8 cellular contexts compared by ENCODE assay signal in genomic region chr3:184335661-184336483, GRCh38. TPM values are rescaled to one million over a fixed set of nuclear protein-coding genes. Genes with fewer than 3 reads are reported as not detected.
DNase-seq lines count a peak whose midpoint lies in the region; ATAC-seq and TF ChIP-seq lines count a peak whose summit lies in the region.

No MANE protein-coding gene starts in this region.

- no peaks in the 10 kb centered on the region for H3K9me3 ChIP-seq in OCI-LY3 (ENCODE audit: insufficient read depth, low read length)
- no peaks in the 10 kb centered on the region for H3K9me3 ChIP-seq in esophagus (ENCODE audit: control insufficient read depth in 2 of 2, insufficient read depth in 1 of 2, low read depth in 1 of 2, low read length in 1 of 2)
- no peaks in the 10 kb centered on the region for H3K9me3 ChIP-seq in muscle layer of colon (ENCODE audit: low read length)

- peak overlapping the region; percentile 79 for H3K4me3 Mint-ChIP-seq in activated T-cell treated with anti-CD3 and anti-CD28 coated beads, Interleukin-2, amount 50 U/mL, for 24 hours

- no peak overlapping the region for H2AFZ ChIP-seq in OCI-LY3 (ENCODE audit: low read depth, low read length)

- peaks cover 40% of the 10 kb centered on the region for H4K20me1 ChIP-seq in OCI-LY3 (ENCODE audit: insufficient read depth, low read length)

- peaks cover 67% of the 10 kb centered on the region for H3K4me1 Mint-ChIP-seq in activated T-cell treated with anti-CD3 and anti-CD28 coated beads, Interleukin-2, amount 50 U/mL, for 24 hours (ENCODE audit: low read depth)

- H3K27me3 Mint-ChIP-seq in activated T-cell treated with anti-CD3 and anti-CD28 coated beads, Interleukin-2, amount 50 U/mL, for 24 hours = no peaks in the 10 kb centered on the region

- CTCF ChIA-PET in BJ (lab: Yijun Ruan, JAX) = interaction anchor here (1.4 to 1.5 kb wide), 2 partner anchors 8 to 36 kb away, joined by 4 to 8 read pairs; no protein-coding TSS in a partner anchor

- H3K9me3 Mint-ChIP-seq in activated T-cell treated with anti-CD3 and anti-CD28 coated beads, Interleukin-2, amount 50 U/mL, for 24 hours = no peaks in the 10 kb centered on the region

- H3K36me3 ChIP-seq in BJ (ENCODE audit: control insufficient read depth, insufficient read depth, low read length) (peaks cover 27% of the 10 kb centered on the region), OCI-LY3 (replicated peaks; ENCODE audit: low read depth, low read length) (peaks cover 54% of the 10 kb centered on the region), esophagus (ENCODE audit: control insufficient read depth in 2 of 2, insufficient read depth in 2 of 2, low read length in 1 of 2) (peaks cover 19 to 34% of the 10 kb centered on the region in 2 donors), muscle layer of colon (ENCODE audit: insufficient read depth, low read length) (peaks cover 44% of the 10 kb centered on the region)

- peak overlapping the region; percentile 94 for H3K27ac Mint-ChIP-seq in activated T-cell treated with anti-CD3 and anti-CD28 coated beads, Interleukin-2, amount 50 U/mL, for 24 hours

- H3K4me2 ChIP-seq in OCI-LY3 (ENCODE audit: low read length) = peak overlapping the region; percentile 55

- 1% methylated on average over 56 to 76 of the region's 76 CpGs for WGBS in esophagus, 2 donors

- peaks cover 4% of the 10 kb centered on the region; the same call in 1 of the 2 replicates for H3K4me1 ChIP-seq in OCI-LY3 (ENCODE audit: low read length)
- peaks cover 2 to 18% of the 10 kb centered on the region in 2 donors for H3K4me1 ChIP-seq in esophagus (ENCODE audit: control insufficient read depth in 2 of 2, insufficient read depth in 2 of 2, low read length in 1 of 2)
- H3K4me1 ChIP-seq in muscle layer of colon (ENCODE audit: insufficient read depth, low read length) = peaks cover 34% of the 10 kb centered on the region

- H3K27ac ChIP-seq in HL-60 (replicated peaks) = peak overlapping the region; percentile 0
- H3K27ac ChIP-seq in OCI-LY3 (ENCODE audit: low read length) = peak overlapping the region; percentile 20; the same call in 1 of the 2 replicates
- peak overlapping the region; percentile 98 to 99 for H3K27ac ChIP-seq in esophagus (ENCODE audit: low read depth in 2 of 2, low read length in 1 of 2)
- H3K27ac ChIP-seq in muscle layer of colon (ENCODE audit: low read depth, low read length) = peak overlapping the region; percentile 86

- H3K27me3 ChIP-seq in BJ (ENCODE audit: control insufficient read depth, insufficient read depth, low read length) (no peaks in the 10 kb centered on the region), HL-60 (ENCODE audit: insufficient read depth, poor library complexity, severe bottlenecking) (no peaks in the 10 kb centered on the region), OCI-LY3 (ENCODE audit: low read depth, low read length) (no peaks in the 10 kb centered on the region), esophagus (ENCODE audit: control insufficient read depth in 1 of 2, insufficient read depth in 2 of 2, low read length in 2 of 2) (no peaks in the 10 kb centered on the region), muscle layer of colon (ENCODE audit: control insufficient read depth in 1 of 2, insufficient read depth in 2 of 2, low read length in 2 of 2) (no peaks in the 10 kb centered on the region)

- H3K9ac ChIP-seq in OCI-LY3 (ENCODE audit: low read length) = peak overlapping the region; percentile 47
- peak overlapping the region; percentile 98 for H3K9ac ChIP-seq in muscle layer of colon (ENCODE audit: low read length)

- no peak for TF ChIP-seq CTCF in BJ (IDR thresholded peaks at IDR 0.05; ENCODE audit: insufficient read depth, low read depth, low read length)
- TF ChIP-seq CTCF in HL-60 (IDR thresholded peaks at IDR 0.05; ENCODE audit: insufficient read depth, low read length) = no peak
- no peak for TF ChIP-seq CTCF in OCI-LY3 (IDR thresholded peaks at IDR 0.05; ENCODE audit: low read depth, low read length)

- peak overlapping the region; percentile 71 for H3K4me3 ChIP-seq in BJ (ENCODE audit: low read depth, low read length)
- peak overlapping the region; percentile 47 for H3K4me3 ChIP-seq in HL-60 (replicated peaks; ENCODE audit: insufficient read depth, low read length)
- peak overlapping the region; percentile 80 for H3K4me3 ChIP-seq in OCI-LY3 (ENCODE audit: low read length)
- peak overlapping the region; percentile 72 to 76 for H3K4me3 ChIP-seq in esophagus (ENCODE audit: low read depth in 1 of 2, low read length in 2 of 2)
- H3K4me3 ChIP-seq in muscle layer of colon (ENCODE audit: low read depth in 1 of 2, low read length in 2 of 2) = peak overlapping the region; percentile 82 to 87

- peaks cover 51% of the 10 kb centered on the region for H3K36me3 Mint-ChIP-seq in activated T-cell treated with anti-CD3 and anti-CD28 coated beads, Interleukin-2, amount 50 U/mL, for 24 hours (ENCODE audit: low read depth)

- peak; percentile 85 for ATAC-seq in GM19351 (IDR thresholded peaks at IDR 0.05; ENCODE audit: unreplicated experiment)

- DNase-seq in BJ (ENCODE audit: low read depth) = no peak
- peak in 1 of 2 experiments; percentile 70 for DNase-seq in HL-60 (ENCODE audit: low read depth in 1 of 2, low spot score in 1 of 2)
- peak; percentile 96 for DNase-seq in activated T-cell treated with anti-CD3 and anti-CD28 coated beads, Interleukin-2, amount 50 U/mL, for 24 hours
- DNase-seq in stimulated activated CD8-positive, alpha-beta memory T cell treated with anti-CD3 and anti-CD28 coated beads, Interleukin-7, amount 100 ng/mL, for 1 hour (ENCODE audit: low read depth in 2 of 2) = peak; percentile 71 to 85

- POLR2A ChIA-PET in BJ (lab: Charles Lee) = no interaction called here

- no peaks in the 10 kb centered on the region for H3K79me2 ChIP-seq in OCI-LY3 (ENCODE audit: low read length)

RNA-seq across cellular contexts. Expression of gene FAM131A, which starts 1.5 kb away (rescaled TPM):
- polyA plus RNA-seq in BJ (2011; rRNA removed) (5.4 and 9.3 TPM in 2 replicates), esophagus (1 to 10 TPM; 7.7 to 9.5 TPM)
- polyA minus RNA-seq in BJ (2011; rRNA and poly(A)+ RNA removed) = 7.7 and 8.1 TPM in 2 replicates

RNA-seq across cellular contexts. Expression of gene EIF4G1, which starts 21.5 kb away (rescaled TPM):
- polyA plus RNA-seq in BJ (2011; rRNA removed) (222 and 370 TPM in 2 replicates), esophagus (100 to 1,000 TPM; 222 to 257 TPM)
- polyA minus RNA-seq in BJ (2011; rRNA and poly(A)+ RNA removed) = 187 and 236 TPM in 2 replicates

RNA-seq across cellular contexts. Expression of gene CLCN2, which starts 25.5 kb away (rescaled TPM):
- polyA plus RNA-seq in BJ (2011; rRNA removed) (1.6 and 2.6 TPM in 2 replicates), esophagus (1 to 10 TPM; 3.1 to 5.4 TPM)
- polyA minus RNA-seq in BJ (2011; rRNA and poly(A)+ RNA removed) = 2.9 and 5.5 TPM in 2 replicates

RNA-seq across cellular contexts. Expression of gene POLR2H, which starts 25.6 kb away (rescaled TPM):
- polyA plus RNA-seq in BJ (2011; rRNA removed) (72.0 and 93.6 TPM in 2 replicates), esophagus (100 to 1,000 TPM in 1 of 2 donors, 10 to 100 TPM in 1; 79.6 to 103 TPM)
- polyA minus RNA-seq in BJ (2011; rRNA and poly(A)+ RNA removed) = 28.6 and 36.4 TPM in 2 replicates

RNA-seq across cellular contexts. Expression of gene PSMD2, which starts 36.8 kb away (rescaled TPM):
- polyA plus RNA-seq in BJ (2011; rRNA removed) (262 and 330 TPM in 2 replicates), esophagus (100 to 1,000 TPM in 1 of 2 donors, 10 to 100 TPM in 1; 50.1 to 156 TPM)
- polyA minus RNA-seq in BJ (2011; rRNA and poly(A)+ RNA removed) = 366 and 510 TPM in 2 replicates

Comparison
In these comparisons a context has a peak if more than half of its experiments do, and no peak if none do; other contexts are left out.
1. H3K27ac ChIP-seq: peak in every context shown above with its lines; median percentile 98 in esophagus; 86 in muscle layer of colon; 20 in OCI-LY3; 0 in HL-60.